8 cellular contexts compared by ENCODE assay signal in genomic region chr2:102736174-102736606, GRCh38. TPM values are rescaled to one million over a fixed set of nuclear protein-coding genes. Genes with fewer than 3 reads are reported as not detected.
A peak's percentile ranks its signal among the peaks of the same experiment; 100 is the strongest.
DNase-seq lines count a peak whose midpoint lies in the region; ATAC-seq and TF ChIP-seq lines count a peak whose summit lies in the region.

No MANE protein-coding gene starts in this region.

- H3K4me3 ChIP-seq in OCI-LY7 (ENCODE audit: low read depth, low read length, poor library complexity, severe bottlenecking) (peak overlapping the region; percentile 88), thoracic aorta (peak overlapping the region; percentile 91)

- peaks cover 4% of the 10 kb centered on the region for H3K79me2 ChIP-seq in OCI-LY7 (ENCODE audit: insufficient read depth, low read depth, low read length)

- ATAC-seq in GM21360 (IDR thresholded peaks at IDR 0.05; ENCODE audit: unreplicated experiment) (peak; percentile 41), HG03521 (IDR thresholded peaks at IDR 0.05; ENCODE audit: unreplicated experiment) (peak; percentile 43), thoracic aorta (ENCODE audit: insufficient number of reproducible peaks, low FRiP score, low read depth) (no peak)

- H3K4me2 ChIP-seq in OCI-LY7 (ENCODE audit: low read length): peak overlapping the region; percentile 85

- intact Hi-C loops in OCI-LY7 (cut with micrococcal nuclease; ENCODE audit: unreplicated experiment): no loop called here

- H4K20me1 ChIP-seq in OCI-LY7 (ENCODE audit: insufficient read depth, low read length): no peaks in the 10 kb centered on the region

- POLR2A ChIA-PET in OCI-LY7 (lab: Charles Lee): interaction anchor here (0.9 to 1.6 kb wide), 5 partner anchors 11 to 30 kb away, joined by 3 to 6 read pairs (median 5); no protein-coding TSS in a partner anchor

- peak; percentile 33 for DNase-seq in EL
- peak; percentile 30 for DNase-seq in OCI-LY7 (ENCODE audit: low spot score)
- peak; percentile 32 for DNase-seq in cerebellum (ENCODE audit: low spot score)
- peak; percentile 45 for DNase-seq in kidney tubule cell (ENCODE audit: low spot score)
- DNase-seq in thoracic aorta (ENCODE audit: low spot score): no peak
- DNase-seq in NK-92 treated with Interleukin-12 subunit alpha and Interleukin-12 subunit beta, amount 100 ng/mL, for 24 hours (lab: John Stamatoyannopoulos, UW): no peak

- H3K9me3 ChIP-seq in OCI-LY7 (ENCODE audit: low read length) (no peaks in the 10 kb centered on the region), thoracic aorta (no peaks in the 10 kb centered on the region)

- no peaks in the 10 kb centered on the region for H3K9me2 ChIP-seq in OCI-LY7 (ENCODE audit: insufficient read depth, low read length)

- peaks cover 8% of the 10 kb centered on the region; the same call in 1 of the 2 replicates for H3K36me3 ChIP-seq in OCI-LY7 (ENCODE audit: insufficient read depth, low read length)
- H3K36me3 ChIP-seq in thoracic aorta: no peaks in the 10 kb centered on the region

- peak overlapping the region; percentile 97 for H2AFZ ChIP-seq in OCI-LY7 (ENCODE audit: low read length)

- no peaks in the 10 kb centered on the region for H3K27me3 ChIP-seq in thoracic aorta (replicated peaks; ENCODE audit: insufficient read depth)

- BruUV-seq in OCI-LY7 (replicated peaks; lab: Mats Ljungman, UMichigan): no TSS peak

- H3K27ac ChIP-seq in OCI-LY7 (ENCODE audit: low read depth, low read length, poor library complexity, severe bottlenecking) (no peak overlapping the region), thoracic aorta (peak overlapping the region; percentile 56 to 66)

- CTCF ChIA-PET in OCI-LY7 (lab: Charles Lee; ENCODE audit: unreplicated experiment): interaction anchor here (1.1 kb wide), 1 partner anchor 17 kb away, joined by 3 read pairs; no protein-coding TSS in a partner anchor

- H3K4me1 ChIP-seq in OCI-LY7 (ENCODE audit: insufficient read depth, low read length, poor library complexity, severe bottlenecking) (peaks cover 13% of the 10 kb centered on the region), thoracic aorta (ENCODE audit: control insufficient read depth in 1 of 2, low read depth in 2 of 2) (peaks cover 10 to 24% of the 10 kb centered on the region in 2 donors)

- TF ChIP-seq CTCF in OCI-LY7 (conservative IDR thresholded peaks at IDR 0.05; ENCODE audit: low read length) (no peak), thoracic aorta (IDR thresholded peaks at IDR 0.05) (no peak)

RNA-seq across cellular contexts. Expression of gene TMEM182, which starts 25.6 kb away (rescaled TPM):
- total RNA-seq in OCI-LY7 (2014; rRNA removed; shearing (Covaris generic)): 2.1 and 7.2 TPM in 2 replicates
- total RNA-seq in OCI-LY7 (2022) (3.2 and 3.7 TPM in 2 replicates), cerebellum (5.8 TPM), thoracic aorta (1 to 10 TPM; 2.5 to 3.1 TPM)

Comparison
In these comparisons a context has a peak if more than half of its experiments do, and no peak if none do; other contexts are left out.
1. DNase-seq: peak in EL (single experiment), OCI-LY7 (single experiment), cerebellum (single experiment) and kidney tubule cell (single experiment); none in thoracic aorta (single experiment) and NK-92 treated with Interleukin-12 subunit alpha and Interleukin-12 subunit beta, amount 100 ng/mL, for 24 hours (single experiment).